Comparison of ENCODE assay signal across 30 cellular contexts in genomic region chr10:129652021-129652420, GRCh38.
"Had no signal": no experiment of that assay in that cellular context is flagged by ENCODE, and none has a peak within 500 bp of the region (broad histone marks: within the 10 kb centered on the region; RNA-seq: fewer than 3 reads in every experiment).

No MANE protein-coding gene starts in this region.

- H3K9me3 Mint-ChIP-seq: immature natural killer cell; mesothelial cell of epicardium; natural killer cell; stimulated activated naive B cell treated with anti-CD40 and anti-IgM and Interleukin-4, amounts not matched to agents 10 μg/mL and 1 μg/mL and 100 μg/mL, for 72 hours had no signal

- ATAC-seq: left colon; left lung; lower lobe of right lung; natural killer cell; pancreas; sciatic nerve; stimulated activated naive B cell treated with anti-CD40 and anti-IgM and Interleukin-4, amounts not matched to agents 10 μg/mL and 1 μg/mL and 100 μg/mL, for 72 hours; stimulated activated naive CD8-positive, alpha-beta T cell treated with anti-CD3 and anti-CD28 coated beads, Interleukin-15, Interleukin-2, amounts not matched to agents 100 U/mL and 50 U/mL, for 24 hours had no signal

- H3K4me3 ChIP-seq: left lung, lower lobe of right lung, pancreas, prostate gland, skin epidermis, stomach, testis, thyroid gland, transverse colon, upper lobe of left lung, vagina had no signal

- DNase-seq: hypothalamus; immature natural killer cell; kidney; left colon; lower lobe of right lung; mammary epithelial cell; mesendoderm; naive B cell; natural killer cell; nucleus accumbens; posterior cingulate gyrus; right cardiac atrium; stimulated activated CD4-positive, alpha-beta T cell treated with anti-CD3 and anti-CD28 coated beads, Interleukin-12 subunit alpha, Interleukin-12 subunit beta, amount 100 ng/mL, for 4 hours; stimulated activated CD4-positive, alpha-beta T cell treated with anti-CD3 and anti-CD28 coated beads, Interleukin-15, amount 100 ng/mL, for 24 hours; stimulated activated CD4-positive, alpha-beta T cell treated with anti-CD3 and anti-CD28 coated beads, Interleukin-2, amount 100 ng/mL, for 24 hours; stimulated activated CD4-positive, alpha-beta T cell treated with anti-CD3 and anti-CD28 coated beads, Interleukin-4, amount 100 ng/mL, for 1 hour; stimulated activated naive B cell treated with anti-CD40 and anti-IgM and Interleukin-4, amounts not matched to agents 10 μg/mL and 1 μg/mL and 100 μg/mL, for 72 hours; stimulated activated naive CD8-positive, alpha-beta T cell treated with anti-CD3 and anti-CD28 coated beads, Interleukin-15, Interleukin-2, amounts not matched to agents 100 U/mL and 50 U/mL, for 24 hours; stomach; testis; transverse colon had no signal

- H3K27me3 ChIP-seq: left lung, pancreas, stomach, testis, thyroid gland, transverse colon, upper lobe of left lung, vagina had no signal

- H3K4me3 Mint-ChIP-seq: immature natural killer cell; mesothelial cell of epicardium; natural killer cell; stimulated activated naive B cell treated with anti-CD40 and anti-IgM and Interleukin-4, amounts not matched to agents 10 μg/mL and 1 μg/mL and 100 μg/mL, for 72 hours had no signal

- H3K27me3 Mint-ChIP-seq: naive B cell; stimulated activated naive B cell treated with anti-CD40 and anti-IgM and Interleukin-4, amounts not matched to agents 10 μg/mL and 1 μg/mL and 100 μg/mL, for 72 hours had no signal

- H3K4me1 ChIP-seq: left lung, lower lobe of right lung, pancreas, prostate gland, stomach, testis, thyroid gland, transverse colon, upper lobe of left lung, vagina had no signal

- H3K36me3 Mint-ChIP-seq: immature natural killer cell, natural killer cell had no signal

- H3K4me1 Mint-ChIP-seq: mesothelial cell of epicardium had no signal

- H3K9me3 ChIP-seq: left lung, lower lobe of right lung, pancreas, prostate gland, stomach, testis, thyroid gland, transverse colon, upper lobe of left lung, vagina had no signal

- H3K36me3 ChIP-seq: left lung, lower lobe of right lung, pancreas, prostate gland, stomach, thyroid gland, transverse colon, upper lobe of left lung, vagina had no signal

- H3K27ac ChIP-seq: left lung, lower lobe of right lung, pancreas, prostate gland, skin epidermis, stomach, testis, thyroid gland, transverse colon, upper lobe of left lung, vagina had no signal

- H3K27ac Mint-ChIP-seq: immature natural killer cell; mesothelial cell of epicardium; natural killer cell; stimulated activated naive B cell treated with anti-CD40 and anti-IgM and Interleukin-4, amounts not matched to agents 10 μg/mL and 1 μg/mL and 100 μg/mL, for 72 hours had no signal
